Comparison of ENCODE assay signal across 8 cellular contexts in genomic region chr2:199704358-199705238, GRCh38.
DNase-seq lines count a peak whose midpoint lies in the region; ATAC-seq and TF ChIP-seq lines count a peak whose summit lies in the region.

No MANE protein-coding gene starts in this region.

- WGBS in body of pancreas, 2 donors = 20 to 55% methylated on average over 1 of the region's 1 CpG

- POLR2A ChIA-PET in HEK293T (lab: Yijun Ruan, JAX) = no interaction called here

- H3K4me1 ChIP-seq in body of pancreas = no peaks in the 10 kb centered on the region

- intact Hi-C loops in body of pancreas (cut with DNase I) = no loop called here

- no peak overlapping the region for H3K4me3 ChIP-seq in body of pancreas

- H3K27me3 ChIP-seq in body of pancreas = no peaks in the 10 kb centered on the region

- H3K27ac ChIP-seq in body of pancreas = no peak overlapping the region

- TF ChIP-seq POLR2A in body of pancreas (IDR thresholded peaks at IDR 0.05) = no peak

- CTCF ChIA-PET in HEK293T (lab: Yijun Ruan, JAX) = interaction anchor here (0.7 to 2.8 kb wide), 5 partner anchors 9 to 236 kb away, joined by 3 to 27 read pairs (median 3); no protein-coding TSS in a partner anchor

- no peaks in the 10 kb centered on the region for H3K36me3 ChIP-seq in body of pancreas (replicated peaks in 1 of 2; ENCODE audit: insufficient read depth in 1 of 2, low read depth in 2 of 2)

- ATAC-seq in activated CD4-positive, CD25-positive, alpha-beta regulatory T cell treated with anti-CD3 and anti-CD28 coated beads, Interleukin-2, amount 50 U/mL, for 24 hours = peak; percentile 21 to 38
- peak; percentile 64 for ATAC-seq in body of pancreas
- ATAC-seq in HG02870 (IDR thresholded peaks at IDR 0.05; ENCODE audit: unreplicated experiment) = no peak

- DNase-seq in activated CD4-positive, CD25-positive, alpha-beta regulatory T cell (lab: John Stamatoyannopoulos, UW) = no peak
- DNase-seq in HEK293T (ENCODE audit: extremely low spot score) = peak; percentile 68
- peak; percentile 57 for DNase-seq in NCI-H748 (lab: John Stamatoyannopoulos, UW; ENCODE audit: unreplicated experiment)
- DNase-seq in body of pancreas = peak; percentile 24 to 52 (median 32)
- DNase-seq in left kidney (ENCODE audit: low read depth, low spot score) = peak; percentile 13
- no peak for DNase-seq in hepatic stellate cell (ENCODE audit: low spot score)

- TF ChIP-seq CTCF in body of pancreas (IDR thresholded peaks at IDR 0.05) = peak in 6 of 7 experiments; percentile 32 to 69 (median 60)

- peaks cover 0 to 10% (median 0%) of the 10 kb centered on the region in 3 donors for H3K9me3 ChIP-seq in body of pancreas

TF ChIP-seq in HEK293T, 16 proteins besides CTCF, POLR2A, EP300 and RAD21:
- TF ChIP-seq FOXM1 (IDR thresholded peaks at IDR 0.05; ENCODE audit: borderline replicate concordance) (no peak), FOXK2 (IDR thresholded peaks at IDR 0.05) (no peak), BHLHE40 (IDR thresholded peaks at IDR 0.05; ENCODE audit: borderline replicate concordance) (no peak), SP1 (IDR thresholded peaks at IDR 0.05) (no peak)

Comparison
In these comparisons a context has a peak if more than half of its experiments do, and no peak if none do; other contexts are left out.
1. DNase-seq: peak in HEK293T (single experiment), NCI-H748 (single experiment), body of pancreas (4 of 4) and left kidney (single experiment); none in activated CD4-positive, CD25-positive, alpha-beta regulatory T cell (0 of 4) and hepatic stellate cell (single experiment).